In genomic region chr7:28867181-28867580, GRCh38 we compare ENCODE assay signal across 1 cellular context.
TF ChIP-seq lines count a peak whose summit lies in the region.

No MANE protein-coding gene starts in this region.

TF ChIP-seq in GM23338, 12 proteins besides CTCF, POLR2A, EP300 and RAD21 (continued from another document):
- TF ChIP-seq, protein P1, sequence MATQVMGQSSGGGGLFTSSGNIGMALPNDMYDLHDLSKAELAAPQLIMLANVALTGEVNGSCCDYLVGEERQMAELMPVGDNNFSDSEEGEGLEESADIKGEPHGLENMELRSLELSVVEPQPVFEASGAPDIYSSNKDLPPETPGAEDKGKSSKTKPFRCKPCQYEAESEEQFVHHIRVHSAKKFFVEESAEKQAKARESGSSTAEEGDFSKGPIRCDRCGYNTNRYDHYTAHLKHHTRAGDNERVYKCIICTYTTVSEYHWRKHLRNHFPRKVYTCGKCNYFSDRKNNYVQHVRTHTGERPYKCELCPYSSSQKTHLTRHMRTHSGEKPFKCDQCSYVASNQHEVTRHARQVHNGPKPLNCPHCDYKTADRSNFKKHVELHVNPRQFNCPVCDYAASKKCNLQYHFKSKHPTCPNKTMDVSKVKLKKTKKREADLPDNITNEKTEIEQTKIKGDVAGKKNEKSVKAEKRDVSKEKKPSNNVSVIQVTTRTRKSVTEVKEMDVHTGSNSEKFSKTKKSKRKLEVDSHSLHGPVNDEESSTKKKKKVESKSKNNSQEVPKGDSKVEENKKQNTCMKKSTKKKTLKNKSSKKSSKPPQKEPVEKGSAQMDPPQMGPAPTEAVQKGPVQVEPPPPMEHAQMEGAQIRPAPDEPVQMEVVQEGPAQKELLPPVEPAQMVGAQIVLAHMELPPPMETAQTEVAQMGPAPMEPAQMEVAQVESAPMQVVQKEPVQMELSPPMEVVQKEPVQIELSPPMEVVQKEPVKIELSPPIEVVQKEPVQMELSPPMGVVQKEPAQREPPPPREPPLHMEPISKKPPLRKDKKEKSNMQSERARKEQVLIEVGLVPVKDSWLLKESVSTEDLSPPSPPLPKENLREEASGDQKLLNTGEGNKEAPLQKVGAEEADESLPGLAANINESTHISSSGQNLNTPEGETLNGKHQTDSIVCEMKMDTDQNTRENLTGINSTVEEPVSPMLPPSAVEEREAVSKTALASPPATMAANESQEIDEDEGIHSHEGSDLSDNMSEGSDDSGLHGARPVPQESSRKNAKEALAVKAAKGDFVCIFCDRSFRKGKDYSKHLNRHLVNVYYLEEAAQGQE (IDR thresholded peaks at IDR 0.05; ENCODE audit: unreplicated experiment): no peak
- no peak for TF ChIP-seq ETS1 (IDR thresholded peaks at IDR 0.05)
- TF ChIP-seq EZH2phosphoT487 (IDR thresholded peaks at IDR 0.05; ENCODE audit: unreplicated experiment): no peak
- no peak for TF ChIP-seq CREB1 (CRISPR knock-in tag; IDR thresholded peaks at IDR 0.05; ENCODE audit: low read depth)
TF ChIP-seq in GM23338: peak in this region for 0.
